16 cellular contexts compared by ENCODE assay signal in the genomic region with DNA sequence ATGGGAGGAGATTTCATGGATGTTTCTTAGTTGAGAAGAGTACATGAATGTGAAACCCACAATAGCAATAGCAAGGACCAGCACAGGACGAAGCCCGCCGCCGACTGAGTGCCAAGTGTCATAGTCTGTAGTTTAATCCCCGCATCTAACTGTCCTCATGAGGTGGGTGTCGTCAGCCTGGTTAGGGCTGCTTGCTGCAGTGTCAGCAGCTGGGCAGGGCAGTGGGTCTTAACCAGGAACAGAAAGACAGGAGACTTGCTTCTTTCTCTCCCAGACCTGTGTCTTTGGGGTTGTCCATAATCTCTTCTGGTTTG.
A peak's percentile ranks its signal among the peaks of the same experiment; 100 is the strongest.
DNase-seq lines count a peak whose midpoint lies in the region; ATAC-seq and TF ChIP-seq lines count a peak whose summit lies in the region.
"Had no signal": no experiment of that assay in that cellular context is flagged by ENCODE, and none has a peak within 500 bp of the region (broad histone marks: within the 10 kb centered on the region; RNA-seq: fewer than 3 reads in every experiment).

No MANE protein-coding gene starts in this region.

- H3K27ac ChIP-seq in right cardiac atrium (ENCODE audit: low read length), result peak overlapping the region; percentile 32

- 66% methylated on average over 6 of the region's 6 CpGs for WGBS in right cardiac atrium

- H3K9me3 Mint-ChIP-seq in brain, result no peaks in the 10 kb centered on the region

- ATAC-seq in right cardiac atrium, result peak in 1 of 2 donors; percentile 4
- ATAC-seq in GM21529 (IDR thresholded peaks at IDR 0.05; ENCODE audit: unreplicated experiment), result no peak
- ATAC-seq in HG03520 (IDR thresholded peaks at IDR 0.05; ENCODE audit: unreplicated experiment), result no peak
- ATAC-seq in HG03108 (IDR thresholded peaks at IDR 0.05; ENCODE audit: unreplicated experiment), result no peak

- H3K4me3 ChIP-seq in right cardiac atrium (ENCODE audit: low read length), result no peak overlapping the region

- no peaks in the 10 kb centered on the region for H3K36me3 Mint-ChIP-seq in brain

- no peak for TF ChIP-seq CTCF in brain (conservative IDR thresholded peaks at IDR 0.05)

- peak; percentile 46 for DNase-seq in CD1c-positive myeloid dendritic cell (ENCODE audit: extremely low spot score)
- DNase-seq in right cardiac atrium, result peak in 1 of 3 donors; percentile 68
- peak; percentile 49 for DNase-seq in retina
- DNase-seq in dermis blood vessel endothelial cell, result no peak
- DNase-seq: activated CD4-positive, alpha-beta T cell treated with anti-CD3 and anti-CD28 coated beads for 4 hours; activated CD8-positive, alpha-beta memory T cell treated with anti-CD3 and anti-CD28 coated beads, Interleukin-2, amount 50 U/mL, for 4 hours; kidney glomerular epithelial cell; NCI-H187; NCI-H446 treated with DMSO at 0.1 percent for 48 hours; SHP77 treated with DMSO at 0.1 percent for 48 hours; T-helper 9 cell had no signal

- no peaks in the 10 kb centered on the region for H3K27me3 ChIP-seq in right cardiac atrium (ENCODE audit: control insufficient read depth, insufficient read depth)

- no peaks in the 10 kb centered on the region for H3K27me3 Mint-ChIP-seq in brain

- peak overlapping the region; percentile 70 to 88 (median 78) for H3K27ac Mint-ChIP-seq in brain
- H3K27ac Mint-ChIP-seq: progenitor cell of endocrine pancreas had no signal

- H3K4me3 Mint-ChIP-seq in brain, result no peak overlapping the region

- no peaks in the 10 kb centered on the region for H3K9me3 ChIP-seq in right cardiac atrium (ENCODE audit: control insufficient read depth, low read length)

- H3K4me1 Mint-ChIP-seq in brain, result peaks cover 71% of the 10 kb centered on the region

- H3K4me1 ChIP-seq in right cardiac atrium (ENCODE audit: control insufficient read depth, insufficient read depth, low read length), result peaks cover 2% of the 10 kb centered on the region

- intact Hi-C loops in right cardiac atrium (cut with DNase I), result no loop called here
